19 cellular contexts compared by ENCODE assay signal in genomic region chr3:40167958-40168357, GRCh38.
DNase-seq lines count a peak whose midpoint lies in the region; ATAC-seq and TF ChIP-seq lines count a peak whose summit lies in the region.
"Had no signal": no experiment of that assay in that cellular context is flagged by ENCODE, and none has a peak within 500 bp of the region (broad histone marks: within the 10 kb centered on the region; RNA-seq: fewer than 3 reads in every experiment).

No MANE protein-coding gene starts in this region.

- no peak for TF ChIP-seq EP300 in stomach (IDR thresholded peaks at IDR 0.05)

- peaks cover 0 to 12% (median 3%) of the 10 kb centered on the region in 4 donors for H3K36me3 ChIP-seq in stomach
- H3K36me3 ChIP-seq: SJSA1 had no signal

- 76 to 91% (median 84%) methylated on average over 1 of the region's 1 CpG for WGBS in stomach, 5 donors

- no peak for TF ChIP-seq POLR2A in stomach (IDR thresholded peaks at IDR 0.05)

- TF ChIP-seq CTCF in stomach (IDR thresholded peaks at IDR 0.05): no peak

- no peak overlapping the region for H3K4me3 ChIP-seq in stomach
- H3K4me3 ChIP-seq: SJSA1 had no signal

- no peak overlapping the region for H3K27ac ChIP-seq in stomach
- H3K27ac ChIP-seq: C4-2B, SJSA1 had no signal

- peaks cover 0 to 5% (median 0%) of the 10 kb centered on the region in 4 donors for H3K4me1 ChIP-seq in stomach
- H3K4me1 ChIP-seq: SJSA1 had no signal

- peak; percentile 2 for DNase-seq in NCI-H2171 treated with DMSO at 0.1 percent for 48 hours (lab: John Stamatoyannopoulos, UW)
- no peak for DNase-seq in NCI-H2171 (lab: John Stamatoyannopoulos, UW)
- peak; percentile 49 for DNase-seq in NCI-H2029 treated with DMSO at 0.1 percent for 48 hours (lab: John Stamatoyannopoulos, UW)
- no peak for DNase-seq in left colon
- DNase-seq in stomach: peak; percentile 58
- DNase-seq in G401 (ENCODE audit: low spot score): no peak
- DNase-seq in activated gamma-delta T cell (lab: John Stamatoyannopoulos, UW): no peak
- DNase-seq: CD8-positive, alpha-beta memory T cell; DMS79; Kasumi-1; MM.1S; NCI-H1048; NCI-H187; NCI-H510A; NCI-H82; OCI-M1; T-helper 1 cell had no signal

- ATAC-seq in left colon: peak; percentile 30

- H3K27me3 ChIP-seq in stomach: no peaks in the 10 kb centered on the region
- H3K27me3 ChIP-seq: SJSA1 had no signal

- in situ Hi-C loops in G401 (cut with HindIII; ENCODE audit: low sequenced_read_pairs): no loop called here

- H3K9me3 ChIP-seq in stomach: no peaks in the 10 kb centered on the region
- H3K9me3 ChIP-seq: SJSA1 had no signal

- intact Hi-C loops in left colon (cut with DNase I, micrococcal nuclease) (no loop called here), stomach (cut with DNase I; ENCODE audit: low total_unique reads) (no loop called here)

Comparison
In these comparisons a context has a peak if more than half of its experiments do, and no peak if none do; other contexts are left out.
1. DNase-seq: peak in NCI-H2171 treated with DMSO at 0.1 percent for 48 hours (single experiment), NCI-H2029 treated with DMSO at 0.1 percent for 48 hours (single experiment) and stomach (single experiment); none in NCI-H2171 (single experiment), left colon (0 of 2), G401 (single experiment) and activated gamma-delta T cell (single experiment).